In genomic region chr7:149696313-149696712, GRCh38 we compare ENCODE assay signal across 7 cellular contexts.
"Had no signal": no experiment of that assay in that cellular context is flagged by ENCODE, and none has a peak within 500 bp of the region (broad histone marks: within the 10 kb centered on the region; RNA-seq: fewer than 3 reads in every experiment).

No MANE protein-coding gene starts in this region.

- DNase-seq: GDM1, GF-D8 had no signal

- FAIRE-seq: GM12878, GM12891, GM12892, GM18507, GM19239 had no signal

- ATAC-seq: GM12878 had no signal

- H3K4me3 ChIP-seq: GM12878 had no signal
